Comparison of ENCODE assay signal across 15 cellular contexts in genomic region chr21:34534522-34534921, GRCh38. TPM values are rescaled to one million over a fixed set of nuclear protein-coding genes. Genes with fewer than 3 reads are reported as not detected.
DNase-seq lines count a peak whose midpoint lies in the region; ATAC-seq, FAIRE-seq and TF ChIP-seq lines count a peak whose summit lies in the region.
"Had no signal": no experiment of that assay in that cellular context is flagged by ENCODE, and none has a peak within 500 bp of the region (broad histone marks: within the 10 kb centered on the region; RNA-seq: fewer than 3 reads in every experiment).

No MANE protein-coding gene starts in this region.

- no peak for TF ChIP-seq CTCF in activated CD8-positive, alpha-beta T cell treated with anti-CD3 and anti-CD28 coated beads for 36 hours (IDR thresholded peaks at IDR 0.05)
- TF ChIP-seq CTCF in HepG2 (CRISPR knock-in tag; IDR thresholded peaks at IDR 0.05): no peak
- no peak for TF ChIP-seq CTCF in upper lobe of right lung (IDR thresholded peaks at IDR 0.05)
- TF ChIP-seq CTCF in GM10248 (IDR thresholded peaks at IDR 0.05; ENCODE audit: control extremely low read depth, extremely low read depth, low read depth, missing control alignments): no peak

- in situ Hi-C loops in HepG2 (cut with HindIII; ENCODE audit: extremely low pct_ligation_motif_present, low pct_unique_long_range_greater_than_20kb): no loop called here

- H3K4me2 ChIP-seq in HepG2 (ENCODE audit: low read depth, low read length): no peak overlapping the region

- intact Hi-C loops in activated CD8-positive, alpha-beta T cell treated with anti-CD3 and anti-CD28 coated beads for 36 hours (cut with micrococcal nuclease): no loop called here
- intact Hi-C loops in activated T-helper 1 cell treated with anti-CD3 and anti-CD28 coated beads, Interleukin-12 subunit alpha, Interleukin-12 subunit beta, Interleukin-2, Interleukin-4 antibody, amounts not matched to agents 30 ng/mL and 10 ng/mL and 1 ng/mL, durations not matched to agents 14 hours and 24 hours and 36 hours (cut with micrococcal nuclease): no loop called here
- intact Hi-C loops in HepG2 (cut with micrococcal nuclease; ENCODE audit: unreplicated experiment): no loop called here
- intact Hi-C loops in upper lobe of right lung (cut with DNase I): no loop called here
- intact Hi-C loops in right cardiac atrium (cut with DNase I): no loop called here

- BruUV-seq in HepG2 (replicated peaks; lab: Mats Ljungman, UMichigan): no TSS peak

- no peak for FAIRE-seq in HepG2 (lab: Jason Lieb, UNC)

- H3K36me3 Mint-ChIP-seq in activated CD8-positive, alpha-beta T cell treated with anti-CD3 and anti-CD28 coated beads for 36 hours (ENCODE audit: low read depth): no peaks in the 10 kb centered on the region
- H3K36me3 Mint-ChIP-seq in activated CD8-positive, alpha-beta T cell treated with anti-CD3 and anti-CD28 coated beads, Interleukin-2, amount 10 ng/mL, durations not matched to agents 7 days and 5 days (ENCODE audit: low read depth): no peaks in the 10 kb centered on the region
- no peaks in the 10 kb centered on the region for H3K36me3 Mint-ChIP-seq in activated T-helper 1 cell treated with anti-CD3 and anti-CD28 coated beads, Interleukin-12 subunit alpha, Interleukin-12 subunit beta, Interleukin-2, Interleukin-4 antibody, amounts not matched to agents 30 ng/mL and 10 ng/mL and 1 ng/mL, durations not matched to agents 14 hours and 24 hours and 36 hours (ENCODE audit: low read depth)

- peaks cover 29% of the 10 kb centered on the region for H3K4me1 Mint-ChIP-seq in activated CD8-positive, alpha-beta T cell treated with anti-CD3 and anti-CD28 coated beads for 36 hours (ENCODE audit: low read depth)
- peaks cover 13% of the 10 kb centered on the region for H3K4me1 Mint-ChIP-seq in activated CD8-positive, alpha-beta T cell treated with anti-CD3 and anti-CD28 coated beads, Interleukin-2, amount 10 ng/mL, durations not matched to agents 7 days and 5 days (ENCODE audit: low read depth)
- H3K4me1 Mint-ChIP-seq in activated T-helper 1 cell treated with anti-CD3 and anti-CD28 coated beads, Interleukin-12 subunit alpha, Interleukin-12 subunit beta, Interleukin-2, Interleukin-4 antibody, amounts not matched to agents 30 ng/mL and 10 ng/mL and 1 ng/mL, durations not matched to agents 14 hours and 24 hours and 36 hours (ENCODE audit: low read depth): peaks cover 10% of the 10 kb centered on the region
- H3K4me1 Mint-ChIP-seq: nephron had no signal

- ATAC-seq in activated CD8-positive, alpha-beta T cell treated with anti-CD3 and anti-CD28 coated beads for 36 hours: peak; percentile 90
- ATAC-seq in activated CD8-positive, alpha-beta T cell treated with anti-CD3 and anti-CD28 coated beads, Interleukin-2, amount 10 ng/mL, durations not matched to agents 7 days and 5 days: no peak
- ATAC-seq in HepG2: peak; percentile 37; the same call in 1 of the 3 replicates
- ATAC-seq in upper lobe of right lung: peak; percentile 89
- no peak for ATAC-seq in GM21528 (IDR thresholded peaks at IDR 0.05; ENCODE audit: low FRiP score, unreplicated experiment)
- no peak for ATAC-seq in right cardiac atrium
- ATAC-seq: T-cell had no signal

- H3K4me3 ChIP-seq in HepG2 (replicated peaks in 1 of 3; ENCODE audit: insufficient read depth in 1 of 3, low read depth in 2 of 3, low read length in 3 of 3) (no peak overlapping the region), upper lobe of right lung (no peak overlapping the region), right cardiac atrium (ENCODE audit: low read length) (no peak overlapping the region)
- H3K4me3 ChIP-seq: thoracic aorta had no signal

- POLR2A ChIA-PET in activated CD8-positive, alpha-beta T cell treated with anti-CD3 and anti-CD28 coated beads for 36 hours (lab: Charles Lee): no interaction called here
- POLR2A ChIA-PET in activated CD8-positive, alpha-beta T cell treated with anti-CD3 and anti-CD28 coated beads, Interleukin-2, amount 10 ng/mL, durations not matched to agents 7 days and 5 days (lab: Charles Lee): no interaction called here
- POLR2A ChIA-PET in HepG2 (lab: Yijun Ruan, JAX) (no interaction called here), GM10248 (lab: Yijun Ruan, JAX) (no interaction called here)

- TF ChIP-seq EP300 in HepG2 (IDR thresholded peaks at IDR 0.05; ENCODE audit: low read depth in 2 of 2, low read length in 2 of 2) (no peak), HepG2 (CRISPR knock-in tag; IDR thresholded peaks at IDR 0.05; ENCODE audit: borderline replicate concordance) (no peak)

- H3K27me3 Mint-ChIP-seq in activated CD8-positive, alpha-beta T cell treated with anti-CD3 and anti-CD28 coated beads for 36 hours: no peaks in the 10 kb centered on the region
- H3K27me3 Mint-ChIP-seq in activated CD8-positive, alpha-beta T cell treated with anti-CD3 and anti-CD28 coated beads, Interleukin-2, amount 10 ng/mL, durations not matched to agents 7 days and 5 days (ENCODE audit: low read depth): no peaks in the 10 kb centered on the region
- peaks cover 7% of the 10 kb centered on the region for H3K27me3 Mint-ChIP-seq in activated T-helper 1 cell treated with anti-CD3 and anti-CD28 coated beads, Interleukin-12 subunit alpha, Interleukin-12 subunit beta, Interleukin-2, Interleukin-4 antibody, amounts not matched to agents 30 ng/mL and 10 ng/mL and 1 ng/mL, durations not matched to agents 14 hours and 24 hours and 36 hours (ENCODE audit: insufficient read depth)
- H3K27me3 Mint-ChIP-seq: T-cell had no signal

- CTCF ChIA-PET in activated CD8-positive, alpha-beta T cell treated with anti-CD3 and anti-CD28 coated beads for 36 hours (lab: Charles Lee): no interaction called here
- CTCF ChIA-PET in activated CD8-positive, alpha-beta T cell treated with anti-CD3 and anti-CD28 coated beads, Interleukin-2, amount 10 ng/mL, durations not matched to agents 7 days and 5 days (lab: Charles Lee): interaction anchor here (0.9 to 1.5 kb wide), 2 partner anchors 9 to 17 kb away, joined by 3 to 5 read pairs; no protein-coding TSS in a partner anchor
- CTCF ChIA-PET in HepG2 (lab: Yijun Ruan, JAX; ENCODE audit: low intra/inter-chr PET ratio, low total read pairs): no interaction called here
- CTCF ChIA-PET in GM10248 (lab: Yijun Ruan, JAX): interaction anchor here (1.1 to 1.6 kb wide), 2 partner anchors 8 to 24 kb away, joined by 3 to 5 read pairs; no protein-coding TSS in a partner anchor

- H3K9ac ChIP-seq in HepG2 (ENCODE audit: insufficient read depth, low read depth, low read length): no peak overlapping the region

- no peak overlapping the region for H2AFZ ChIP-seq in HepG2 (ENCODE audit: low read length)

- no peak overlapping the region for H3K4me3 Mint-ChIP-seq in activated CD8-positive, alpha-beta T cell treated with anti-CD3 and anti-CD28 coated beads for 36 hours
- H3K4me3 Mint-ChIP-seq in activated CD8-positive, alpha-beta T cell treated with anti-CD3 and anti-CD28 coated beads, Interleukin-2, amount 10 ng/mL, durations not matched to agents 7 days and 5 days: no peak overlapping the region
- no peak overlapping the region for H3K4me3 Mint-ChIP-seq in activated T-helper 1 cell treated with anti-CD3 and anti-CD28 coated beads, Interleukin-12 subunit alpha, Interleukin-12 subunit beta, Interleukin-2, Interleukin-4 antibody, amounts not matched to agents 30 ng/mL and 10 ng/mL and 1 ng/mL, durations not matched to agents 14 hours and 24 hours and 36 hours
- H3K4me3 Mint-ChIP-seq: nephron, T-cell had no signal

- TF ChIP-seq RAD21 in HepG2 (CRISPR knock-in tag; IDR thresholded peaks at IDR 0.05): no peak

- H3K27ac Mint-ChIP-seq in activated CD8-positive, alpha-beta T cell treated with anti-CD3 and anti-CD28 coated beads for 36 hours: peak overlapping the region; percentile 78
- no peak overlapping the region for H3K27ac Mint-ChIP-seq in activated CD8-positive, alpha-beta T cell treated with anti-CD3 and anti-CD28 coated beads, Interleukin-2, amount 10 ng/mL, durations not matched to agents 7 days and 5 days
- H3K27ac Mint-ChIP-seq in activated T-helper 1 cell treated with anti-CD3 and anti-CD28 coated beads, Interleukin-12 subunit alpha, Interleukin-12 subunit beta, Interleukin-2, Interleukin-4 antibody, amounts not matched to agents 30 ng/mL and 10 ng/mL and 1 ng/mL, durations not matched to agents 14 hours and 24 hours and 36 hours: peak overlapping the region; percentile 64
- H3K27ac Mint-ChIP-seq: nephron, T-cell had no signal

- no peak for TF ChIP-seq POLR2A in HepG2 (IDR thresholded peaks at IDR 0.05; ENCODE audit: insufficient read depth in 1 of 2, low read depth in 2 of 2, low read length in 2 of 2)

- H3K4me1 ChIP-seq in HepG2 (ENCODE audit: insufficient read depth, low read length): peaks cover 22% of the 10 kb centered on the region
- H3K4me1 ChIP-seq in upper lobe of right lung: no peaks in the 10 kb centered on the region
- H3K4me1 ChIP-seq in right cardiac atrium (ENCODE audit: control insufficient read depth, insufficient read depth, low read length): peaks cover 9% of the 10 kb centered on the region

- H3K36me3 ChIP-seq in HepG2 (replicated peaks in 1 of 2; ENCODE audit: control insufficient read depth in 1 of 2, insufficient read depth in 2 of 2, low read length in 2 of 2): no peaks in the 10 kb centered on the region
- no peaks in the 10 kb centered on the region for H3K36me3 ChIP-seq in upper lobe of right lung
- H3K36me3 ChIP-seq: thoracic aorta had no signal

- H3K9me3 Mint-ChIP-seq in activated CD8-positive, alpha-beta T cell treated with anti-CD3 and anti-CD28 coated beads for 36 hours: no peaks in the 10 kb centered on the region
- H3K9me3 Mint-ChIP-seq in activated CD8-positive, alpha-beta T cell treated with anti-CD3 and anti-CD28 coated beads, Interleukin-2, amount 10 ng/mL, durations not matched to agents 7 days and 5 days (ENCODE audit: insufficient read depth): no peaks in the 10 kb centered on the region
- H3K9me3 Mint-ChIP-seq in activated T-helper 1 cell treated with anti-CD3 and anti-CD28 coated beads, Interleukin-12 subunit alpha, Interleukin-12 subunit beta, Interleukin-2, Interleukin-4 antibody, amounts not matched to agents 30 ng/mL and 10 ng/mL and 1 ng/mL, durations not matched to agents 14 hours and 24 hours and 36 hours: no peaks in the 10 kb centered on the region

- H3K9me3 ChIP-seq in HepG2 (ENCODE audit: low read length): no peaks in the 10 kb centered on the region
- H3K9me3 ChIP-seq in upper lobe of right lung: no peaks in the 10 kb centered on the region
- no peaks in the 10 kb centered on the region for H3K9me3 ChIP-seq in right cardiac atrium (ENCODE audit: control insufficient read depth, low read length)
- H3K9me3 ChIP-seq: thoracic aorta had no signal

- no peaks in the 10 kb centered on the region for H4K20me1 ChIP-seq in HepG2 (ENCODE audit: insufficient read depth, low read length)

- 0% methylated on average over 1 of the region's 4 CpGs for WGBS in HepG2 (ENCODE audit: low lambda C conversion rate)
- WGBS in right cardiac atrium: 79% methylated on average over 4 of the region's 4 CpGs

- DNase-seq in activated CD8-positive, alpha-beta T cell treated with anti-CD3 and anti-CD28 coated beads for 36 hours: peak; percentile 71
- no peak for DNase-seq in activated CD8-positive, alpha-beta T cell treated with anti-CD3 and anti-CD28 coated beads, Interleukin-2, amount 10 ng/mL, durations not matched to agents 7 days and 5 days
- DNase-seq in activated T-helper 1 cell treated with anti-CD3 and anti-CD28 coated beads, Interleukin-12 subunit alpha, Interleukin-12 subunit beta, Interleukin-2, Interleukin-4 antibody, amounts not matched to agents 30 ng/mL and 10 ng/mL and 1 ng/mL, durations not matched to agents 14 hours and 24 hours and 36 hours (ENCODE audit: low spot score): no peak
- DNase-seq in HepG2 (ENCODE audit: low spot score) (peak; percentile 28), upper lobe of right lung (no peak), GM10248 (ENCODE audit: extremely low spot score) (no peak), right cardiac atrium (no peak)
- DNase-seq: activated CD8-positive, alpha-beta memory T cell treated with anti-CD3 and anti-CD28 coated beads, Interleukin-2, amount 50 U/mL, for 48 hours; cerebellar nuclear complex; KG1; NCI-H524 had no signal

- no peaks in the 10 kb centered on the region for H3K27me3 ChIP-seq in HepG2 (ENCODE audit: control insufficient read depth in 1 of 2, insufficient read depth in 2 of 2, low read length in 2 of 2)
- H3K27me3 ChIP-seq in upper lobe of right lung: no peaks in the 10 kb centered on the region
- H3K27me3 ChIP-seq in right cardiac atrium (ENCODE audit: control insufficient read depth, insufficient read depth): no peaks in the 10 kb centered on the region

- no peak overlapping the region for H3K27ac ChIP-seq in HepG2 (ENCODE audit: extremely low read length, insufficient read depth, low read length)
- no peak overlapping the region for H3K27ac ChIP-seq in upper lobe of right lung
- no peak overlapping the region for H3K27ac ChIP-seq in right cardiac atrium (ENCODE audit: low read length)
- H3K27ac ChIP-seq: thoracic aorta had no signal

- H3K79me2 ChIP-seq in HepG2 (ENCODE audit: insufficient read depth, low read length): no peaks in the 10 kb centered on the region

RNA-seq across cellular contexts. Expression of gene KCNE1, which starts 22.5 kb away (rescaled TPM):
- total RNA-seq in activated CD8-positive, alpha-beta T cell treated with anti-CD3 and anti-CD28 coated beads for 36 hours: not detected
- under 1 TPM; 0.18 to 0.26 TPM for total RNA-seq in activated CD8-positive, alpha-beta T cell treated with anti-CD3 and anti-CD28 coated beads, Interleukin-2, amount 10 ng/mL, durations not matched to agents 7 days and 5 days
- 0.41 and 0.51 TPM in 2 replicates for total RNA-seq in activated T-helper 1 cell treated with anti-CD3 and anti-CD28 coated beads, Interleukin-12 subunit alpha, Interleukin-12 subunit beta, Interleukin-2, Interleukin-4 antibody, amounts not matched to agents 30 ng/mL and 10 ng/mL and 1 ng/mL, durations not matched to agents 14 hours and 24 hours and 36 hours
- total RNA-seq in HepG2 (2016; rRNA removed; fragmentation: Illumina TruSeq; extraction: Trizol) (0.35 TPM in 1 of 2 replicates, not detected in the other), upper lobe of right lung (13.6 TPM), right cardiac atrium (10 to 100 TPM in 2 of 4 donors, 1 to 10 TPM in 2; 3.6 to 11.4 (median 9.5) TPM)
- total RNA-seq in HepG2 (2016; cell fraction: cytosol; rRNA removed; fragmentation: Illumina TruSeq; extraction: Trizol; ENCODE audit: low read depth): not detected in 2 replicates
- 0.22 TPM in 1 of 2 replicates, not detected in the other for total RNA-seq in HepG2 (2016; cell fraction: insoluble cytoplasmic fraction; rRNA removed; fragmentation: Illumina TruSeq; extraction: Trizol)
- total RNA-seq in HepG2 (2016; cell fraction: membrane; rRNA removed; fragmentation: Illumina TruSeq; extraction: Trizol): not detected in 2 replicates
- 0.50 and 0.84 TPM in 2 replicates for total RNA-seq in HepG2 (2016; cell fraction: nucleus; rRNA removed; fragmentation: Illumina TruSeq; extraction: Trizol)
- polyA plus RNA-seq in HepG2 (2011; rRNA removed) (not detected in 2 replicates), right cardiac atrium (3.8 TPM)
- not detected in 2 replicates for polyA plus RNA-seq in HepG2 (2011; cell fraction: cytosol; rRNA removed)
- 0.16 and 0.17 TPM in 2 replicates for polyA plus RNA-seq in HepG2 (2011; cell fraction: nucleus; rRNA removed)
- polyA plus RNA-seq in HepG2 (2012): not detected in 2 replicates
- not detected in 2 replicates for polyA plus RNA-seq in HepG2 (2016; cell fraction: cytosol; fragmentation: Illumina TruSeq; extraction: Trizol; ENCODE audit: low read depth)
- not detected in 2 replicates for polyA plus RNA-seq in HepG2 (2016; cell fraction: insoluble cytoplasmic fraction; fragmentation: Illumina TruSeq; extraction: Trizol; ENCODE audit: low read depth)
- not detected in 2 replicates for polyA plus RNA-seq in HepG2 (2016; cell fraction: membrane; fragmentation: Illumina TruSeq; extraction: Trizol; ENCODE audit: low read depth)
- not detected in 2 replicates for polyA plus RNA-seq in HepG2 (2016; cell fraction: nucleus; fragmentation: Illumina TruSeq; extraction: Trizol; ENCODE audit: insufficient read depth, low read depth)
- polyA minus RNA-seq in HepG2 (2011; rRNA and poly(A)+ RNA removed; ENCODE audit: low replicate concordance): not detected in 2 replicates
- not detected in 2 replicates for polyA minus RNA-seq in HepG2 (2011; cell fraction: cytosol; rRNA and poly(A)+ RNA removed)
- 1.1 and 1.4 TPM in 2 replicates for polyA minus RNA-seq in HepG2 (2011; cell fraction: nucleus; rRNA and poly(A)+ RNA removed)

Comparison
In these comparisons a context has a peak if more than half of its experiments do, and no peak if none do; other contexts are left out.
1. ATAC-seq: peak in activated CD8-positive, alpha-beta T cell treated with anti-CD3 and anti-CD28 coated beads for 36 hours (single experiment), HepG2 (single experiment) and upper lobe of right lung (single experiment); none in activated CD8-positive, alpha-beta T cell treated with anti-CD3 and anti-CD28 coated beads, Interleukin-2, amount 10 ng/mL, durations not matched to agents 7 days and 5 days (single experiment), GM21528 (single experiment) and right cardiac atrium (0 of 2).
2. DNase-seq: peak in activated CD8-positive, alpha-beta T cell treated with anti-CD3 and anti-CD28 coated beads for 36 hours (single experiment) and HepG2 (single experiment); none in activated CD8-positive, alpha-beta T cell treated with anti-CD3 and anti-CD28 coated beads, Interleukin-2, amount 10 ng/mL, durations not matched to agents 7 days and 5 days (single experiment), activated T-helper 1 cell treated with anti-CD3 and anti-CD28 coated beads, Interleukin-12 subunit alpha, Interleukin-12 subunit beta, Interleukin-2, Interleukin-4 antibody, amounts not matched to agents 30 ng/mL and 10 ng/mL and 1 ng/mL, durations not matched to agents 14 hours and 24 hours and 36 hours (single experiment), upper lobe of right lung (single experiment), GM10248 (single experiment) and right cardiac atrium (0 of 3).
3. CTCF ChIA-PET loops: an anchor here in activated CD8-positive, alpha-beta T cell treated with anti-CD3 and anti-CD28 coated beads, Interleukin-2, amount 10 ng/mL, durations not matched to agents 7 days and 5 days (0.9 to 1.5 kb wide) and GM10248 (1.1 to 1.6 kb wide); none called in activated CD8-positive, alpha-beta T cell treated with anti-CD3 and anti-CD28 coated beads for 36 hours and HepG2.